18 cellular contexts compared by ENCODE assay signal in the genomic region with DNA sequence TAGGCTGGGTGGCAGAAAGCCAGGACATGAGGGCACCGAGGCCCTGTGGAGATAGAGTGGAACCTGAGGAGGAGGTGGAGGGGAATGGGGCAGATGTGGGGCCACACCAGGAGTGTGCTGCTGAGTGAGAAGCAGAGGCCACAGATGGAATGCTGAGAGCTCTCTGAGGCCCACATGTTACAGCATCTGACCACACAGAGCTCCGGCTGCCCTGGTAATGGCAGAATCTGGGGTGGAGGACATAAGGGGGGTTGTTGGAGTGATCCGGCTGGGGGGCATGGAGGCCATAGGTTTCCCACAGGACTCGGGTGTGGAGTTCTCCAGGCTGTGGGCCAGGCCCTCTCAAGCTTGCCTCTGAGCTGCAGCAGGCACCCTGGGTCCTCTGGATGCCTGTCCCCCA. TPM values are rescaled to one million over a fixed set of nuclear protein-coding genes. Genes with fewer than 3 reads are reported as not detected.
DNase-seq lines count a peak whose midpoint lies in the region; ATAC-seq, FAIRE-seq and TF ChIP-seq lines count a peak whose summit lies in the region.
"Had no signal": no experiment of that assay in that cellular context is flagged by ENCODE, and none has a peak within 500 bp of the region (broad histone marks: within the 10 kb centered on the region; RNA-seq: fewer than 3 reads in every experiment).

No MANE protein-coding gene starts in this region.

- peaks cover 28% of the 10 kb centered on the region for H3K79me2 ChIP-seq in HepG2 (ENCODE audit: insufficient read depth, low read length)

- H3K4me1 Mint-ChIP-seq in T-helper 2 cell treated with Interferon-gamma antibody and Interleukin-4, amounts not matched to agents 5 μg/mL and 100 μg/mL, for 36 hours (ENCODE audit: low read depth), result peaks cover 9% of the 10 kb centered on the region
- peaks cover 10 to 15% (median 13%) of the 10 kb centered on the region in 7 donors for H3K4me1 Mint-ChIP-seq in naive thymus-derived CD4-positive, alpha-beta T cell
- H3K4me1 Mint-ChIP-seq in stimulated activated naive B cell treated with anti-CD40 and anti-IgM and Interleukin-4, amounts not matched to agents 10 μg/mL and 1 μg/mL and 100 μg/mL, for 72 hours, result peaks cover 10 to 25% of the 10 kb centered on the region in 2 donors

- in situ Hi-C loops in HepG2 (cut with HindIII; ENCODE audit: extremely low pct_ligation_motif_present, low pct_unique_long_range_greater_than_20kb), result loop anchor here (25.0 kb wide), 1 partner anchor 1301 kb away; the partner anchor contains the start of genes MZT2A and TUBA3D

- H3K4me3 ChIP-seq in HepG2 (replicated peaks in 1 of 3; ENCODE audit: insufficient read depth in 1 of 3, low read depth in 2 of 3, low read length in 3 of 3) (no peak overlapping the region), right lobe of liver (no peak overlapping the region)
- no peak overlapping the region for H3K4me3 ChIP-seq in naive thymus-derived CD4-positive, alpha-beta T cell (ENCODE audit: low read length)
- H3K4me3 ChIP-seq: BLaER1 treated with 17β-estradiol and CSF1 and Interleukin-3, amounts not matched to agents 10 nM and 100 nM; Peyer's patch had no signal

- peaks cover 31% of the 10 kb centered on the region for H3K4me1 ChIP-seq in HepG2 (ENCODE audit: insufficient read depth, low read length)
- peaks cover 0 to under 1% (median 0%) of the 10 kb centered on the region in 4 donors for H3K4me1 ChIP-seq in right lobe of liver
- peaks cover 1 to 11% of the 10 kb centered on the region in 2 donors for H3K4me1 ChIP-seq in naive thymus-derived CD4-positive, alpha-beta T cell (ENCODE audit: control insufficient read depth in 2 of 2, insufficient read depth in 2 of 2, low read length in 2 of 2)

- TF ChIP-seq EP300 in HepG2 (IDR thresholded peaks at IDR 0.05; ENCODE audit: low read depth in 2 of 2, low read length in 2 of 2) (no peak), HepG2 (CRISPR knock-in tag; IDR thresholded peaks at IDR 0.05; ENCODE audit: borderline replicate concordance) (no peak)

- H4K20me1 ChIP-seq in HepG2 (ENCODE audit: insufficient read depth, low read length), result no peaks in the 10 kb centered on the region

- H3K27ac Mint-ChIP-seq in T-helper 2 cell treated with Interferon-gamma antibody and Interleukin-4, amounts not matched to agents 5 μg/mL and 100 μg/mL, for 36 hours, result peak overlapping the region; percentile 20
- peak overlapping the region in 5 of 9 donors; percentile 31 to 80 (median 63) for H3K27ac Mint-ChIP-seq in naive thymus-derived CD4-positive, alpha-beta T cell
- peak overlapping the region; percentile 72 for H3K27ac Mint-ChIP-seq in stimulated activated naive B cell treated with anti-CD40 and anti-IgM and Interleukin-4, amounts not matched to agents 10 μg/mL and 1 μg/mL and 100 μg/mL, for 72 hours

- no TSS peak for BruUV-seq in HepG2 (replicated peaks; lab: Mats Ljungman, UMichigan)

- no peak for DNase-seq in T-helper 2 cell treated with Interferon-gamma antibody and Interleukin-4, amounts not matched to agents 5 μg/mL and 100 μg/mL, for 36 hours (ENCODE audit: low spot score)
- DNase-seq in T-helper 2 cell, result no peak
- DNase-seq in HepG2 (ENCODE audit: low spot score), result no peak
- DNase-seq in right lobe of liver, result no peak
- DNase-seq in naive thymus-derived CD4-positive, alpha-beta T cell, result no peak
- no peak for DNase-seq in stimulated activated naive B cell treated with anti-CD40 and anti-IgM and Interleukin-4, amounts not matched to agents 10 μg/mL and 1 μg/mL and 100 μg/mL, for 72 hours
- DNase-seq in NCI-H748 (lab: John Stamatoyannopoulos, UW; ENCODE audit: unreplicated experiment), result no peak
- DNase-seq: 8988T, COR-L47, DMS53, H7, Kasumi-1, NCI-H187 treated with DMSO at 0.1 percent for 48 hours, NCI-H2171, Peyer's patch had no signal

- H3K27me3 ChIP-seq in HepG2 (ENCODE audit: control insufficient read depth in 1 of 2, insufficient read depth in 2 of 2, low read length in 2 of 2) (peaks cover 0 to 4% of the 10 kb centered on the region in 2 experiments; a peak in 2 of 5 replicates), right lobe of liver (no peaks in the 10 kb centered on the region)
- no peaks in the 10 kb centered on the region for H3K27me3 ChIP-seq in naive thymus-derived CD4-positive, alpha-beta T cell (ENCODE audit: control insufficient read depth in 2 of 2, insufficient read depth in 2 of 2, low read length in 2 of 2)
- H3K27me3 ChIP-seq: BLaER1 treated with 17β-estradiol and CSF1 and Interleukin-3, amounts not matched to agents 10 nM and 100 nM; Peyer's patch had no signal

- H2AFZ ChIP-seq in HepG2 (ENCODE audit: low read length), result no peak overlapping the region

- no peaks in the 10 kb centered on the region for H3K27me3 Mint-ChIP-seq in T-helper 2 cell treated with Interferon-gamma antibody and Interleukin-4, amounts not matched to agents 5 μg/mL and 100 μg/mL, for 36 hours (ENCODE audit: low read depth)
- H3K27me3 Mint-ChIP-seq in naive thymus-derived CD4-positive, alpha-beta T cell, result no peaks in the 10 kb centered on the region
- H3K27me3 Mint-ChIP-seq in stimulated activated naive B cell treated with anti-CD40 and anti-IgM and Interleukin-4, amounts not matched to agents 10 μg/mL and 1 μg/mL and 100 μg/mL, for 72 hours, result no peaks in the 10 kb centered on the region

- no peak for TF ChIP-seq POLR2A in HepG2 (IDR thresholded peaks at IDR 0.05; ENCODE audit: insufficient read depth in 1 of 2, low read depth in 2 of 2, low read length in 2 of 2)
- TF ChIP-seq POLR2A in right lobe of liver (IDR thresholded peaks at IDR 0.05), result no peak

- no peak for TF ChIP-seq CTCF in HepG2 (CRISPR knock-in tag; IDR thresholded peaks at IDR 0.05)
- TF ChIP-seq CTCF in right lobe of liver (IDR thresholded peaks at IDR 0.05), result no peak

- H3K9me3 ChIP-seq in HepG2 (ENCODE audit: low read length), result no peaks in the 10 kb centered on the region
- no peaks in the 10 kb centered on the region for H3K9me3 ChIP-seq in right lobe of liver
- no peaks in the 10 kb centered on the region for H3K9me3 ChIP-seq in naive thymus-derived CD4-positive, alpha-beta T cell (ENCODE audit: control insufficient read depth in 2 of 3, low read length in 3 of 3)
- H3K9me3 ChIP-seq: BLaER1 treated with 17β-estradiol and CSF1 and Interleukin-3, amounts not matched to agents 10 nM and 100 nM; Peyer's patch had no signal

- H3K9ac ChIP-seq in HepG2 (ENCODE audit: insufficient read depth, low read depth, low read length), result no peak overlapping the region

- peaks cover 8% of the 10 kb centered on the region for H3K36me3 Mint-ChIP-seq in T-helper 2 cell treated with Interferon-gamma antibody and Interleukin-4, amounts not matched to agents 5 μg/mL and 100 μg/mL, for 36 hours (ENCODE audit: low read depth)
- peaks cover 0 to 5% (median 0%) of the 10 kb centered on the region in 5 donors for H3K36me3 Mint-ChIP-seq in naive thymus-derived CD4-positive, alpha-beta T cell
- peaks cover 17 to 33% of the 10 kb centered on the region in 2 donors for H3K36me3 Mint-ChIP-seq in stimulated activated naive B cell treated with anti-CD40 and anti-IgM and Interleukin-4, amounts not matched to agents 10 μg/mL and 1 μg/mL and 100 μg/mL, for 72 hours

- FAIRE-seq in HepG2 (lab: Jason Lieb, UNC), result no peak

- H3K4me2 ChIP-seq in HepG2 (ENCODE audit: low read depth, low read length), result no peak overlapping the region

- H3K4me3 Mint-ChIP-seq in T-helper 2 cell treated with Interferon-gamma antibody and Interleukin-4, amounts not matched to agents 5 μg/mL and 100 μg/mL, for 36 hours, result no peak overlapping the region
- no peak overlapping the region for H3K4me3 Mint-ChIP-seq in naive thymus-derived CD4-positive, alpha-beta T cell
- no peak overlapping the region for H3K4me3 Mint-ChIP-seq in stimulated activated naive B cell treated with anti-CD40 and anti-IgM and Interleukin-4, amounts not matched to agents 10 μg/mL and 1 μg/mL and 100 μg/mL, for 72 hours

- intact Hi-C loops in HepG2 (cut with micrococcal nuclease; ENCODE audit: unreplicated experiment), result no loop called here
- intact Hi-C loops in right lobe of liver (cut with DNase I), result loop anchor here in 1 of 2 donors (10.0 kb wide), 1 partner anchor 149 kb away; no protein-coding TSS in a partner anchor
- intact Hi-C loops in naive thymus-derived CD4-positive, alpha-beta T cell (cut with micrococcal nuclease), result loop anchor here in 1 of 2 donors (10.0 kb wide), 1 partner anchor 1499 kb away; no protein-coding TSS in a partner anchor

- ATAC-seq in HepG2 (no peak), right lobe of liver (no peak), GM18870 (IDR thresholded peaks at IDR 0.05; ENCODE audit: unreplicated experiment) (no peak)
- ATAC-seq in naive thymus-derived CD4-positive, alpha-beta T cell, result no peak
- ATAC-seq in stimulated activated naive B cell treated with anti-CD40 and anti-IgM and Interleukin-4, amounts not matched to agents 10 μg/mL and 1 μg/mL and 100 μg/mL, for 72 hours (replicated peaks), result no peak

- H3K36me3 ChIP-seq in HepG2 (replicated peaks in 1 of 2; ENCODE audit: control insufficient read depth in 1 of 2, insufficient read depth in 2 of 2, low read length in 2 of 2) (peaks cover 2 to 3% of the 10 kb centered on the region in 2 experiments; a peak in 3 of 5 replicates), right lobe of liver (peaks cover 0 to under 1% (median 0%) of the 10 kb centered on the region in 4 donors)
- peaks cover 0 to 6% (median 0%) of the 10 kb centered on the region in 3 experiments for H3K36me3 ChIP-seq in naive thymus-derived CD4-positive, alpha-beta T cell (ENCODE audit: control insufficient read depth in 2 of 3, insufficient read depth in 3 of 3, low read length in 3 of 3)
- H3K36me3 ChIP-seq: Peyer's patch had no signal

- H3K9me3 Mint-ChIP-seq in T-helper 2 cell treated with Interferon-gamma antibody and Interleukin-4, amounts not matched to agents 5 μg/mL and 100 μg/mL, for 36 hours, result no peaks in the 10 kb centered on the region
- peaks cover 0 to 4% (median 0%) of the 10 kb centered on the region in 11 donors for H3K9me3 Mint-ChIP-seq in naive thymus-derived CD4-positive, alpha-beta T cell
- no peaks in the 10 kb centered on the region for H3K9me3 Mint-ChIP-seq in stimulated activated naive B cell treated with anti-CD40 and anti-IgM and Interleukin-4, amounts not matched to agents 10 μg/mL and 1 μg/mL and 100 μg/mL, for 72 hours

- no peak overlapping the region for H3K27ac ChIP-seq in HepG2 (ENCODE audit: extremely low read length, insufficient read depth, low read length)
- no peak overlapping the region for H3K27ac ChIP-seq in right lobe of liver
- no peak overlapping the region for H3K27ac ChIP-seq in naive thymus-derived CD4-positive, alpha-beta T cell (ENCODE audit: low read depth, low read length)
- H3K27ac ChIP-seq: Peyer's patch had no signal

- TF ChIP-seq RAD21 in HepG2 (CRISPR knock-in tag; IDR thresholded peaks at IDR 0.05), result no peak

- CTCF ChIA-PET in HepG2 (lab: Yijun Ruan, JAX; ENCODE audit: low intra/inter-chr PET ratio, low total read pairs), result no interaction called here
- CTCF ChIA-PET in naive thymus-derived CD4-positive, alpha-beta T cell (lab: Charles Lee), result no interaction called here

- POLR2A ChIA-PET in HepG2 (lab: Yijun Ruan, JAX), result interaction anchor here (0.7 to 2.7 kb wide), 2 partner anchors 1302 to 1303 kb away, joined by 11 to 15 read pairs; no protein-coding TSS in a partner anchor
- POLR2A ChIA-PET in naive thymus-derived CD4-positive, alpha-beta T cell (lab: Charles Lee), result interaction anchor here (1.1 kb wide), 1 partner anchor 155 kb away, joined by 3 read pairs; no protein-coding TSS in a partner anchor

- 93% methylated on average over 4 of the region's 4 CpGs for WGBS in HepG2 (ENCODE audit: low lambda C conversion rate)
- WGBS in right lobe of liver (ENCODE audit: insufficient coverage, low coverage, low lambda C conversion rate, missing lambda C conversion rate), result no CpG with 5 or more reads among the region's 4 CpGs

RNA-seq across cellular contexts. Expression of gene MZT2B, which starts 3.8 kb away (rescaled TPM):
- 308 and 410 TPM in 2 replicates for total RNA-seq in HepG2 (2016; rRNA removed; fragmentation: Illumina TruSeq; extraction: Trizol)
- total RNA-seq in HepG2 (2016; cell fraction: cytosol; rRNA removed; fragmentation: Illumina TruSeq; extraction: Trizol; ENCODE audit: low read depth), result 664 and 798 TPM in 2 replicates
- 352 and 417 TPM in 2 replicates for total RNA-seq in HepG2 (2016; cell fraction: insoluble cytoplasmic fraction; rRNA removed; fragmentation: Illumina TruSeq; extraction: Trizol)
- 641 and 838 TPM in 2 replicates for total RNA-seq in HepG2 (2016; cell fraction: membrane; rRNA removed; fragmentation: Illumina TruSeq; extraction: Trizol)
- total RNA-seq in HepG2 (2016; cell fraction: nucleus; rRNA removed; fragmentation: Illumina TruSeq; extraction: Trizol), result 142 and 179 TPM in 2 replicates
- polyA plus RNA-seq in HepG2 (2011; rRNA removed), result 244 and 253 TPM in 2 replicates
- 121 and 325 TPM in 2 replicates for polyA plus RNA-seq in HepG2 (2011; cell fraction: cytosol; rRNA removed)
- 97.5 and 107 TPM in 2 replicates for polyA plus RNA-seq in HepG2 (2011; cell fraction: nucleus; rRNA removed)
- polyA plus RNA-seq in HepG2 (2012), result 208 and 248 TPM in 2 replicates
- polyA plus RNA-seq in HepG2 (2016; cell fraction: cytosol; fragmentation: Illumina TruSeq; extraction: Trizol; ENCODE audit: low read depth), result 676 and 762 TPM in 2 replicates
- polyA plus RNA-seq in HepG2 (2016; cell fraction: insoluble cytoplasmic fraction; fragmentation: Illumina TruSeq; extraction: Trizol; ENCODE audit: low read depth), result 300 and 324 TPM in 2 replicates
- 541 and 609 TPM in 2 replicates for polyA plus RNA-seq in HepG2 (2016; cell fraction: membrane; fragmentation: Illumina TruSeq; extraction: Trizol; ENCODE audit: low read depth)
- 261 and 270 TPM in 2 replicates for polyA plus RNA-seq in HepG2 (2016; cell fraction: nucleus; fragmentation: Illumina TruSeq; extraction: Trizol; ENCODE audit: insufficient read depth, low read depth)
- 12.3 and 45.2 TPM in 2 replicates for polyA minus RNA-seq in HepG2 (2011; rRNA and poly(A)+ RNA removed; ENCODE audit: low replicate concordance)
- 53.2 and 58.8 TPM in 2 replicates for polyA minus RNA-seq in HepG2 (2011; cell fraction: cytosol; rRNA and poly(A)+ RNA removed)
- polyA minus RNA-seq in HepG2 (2011; cell fraction: nucleus; rRNA and poly(A)+ RNA removed), result 20.9 and 25.2 TPM in 2 replicates
- 100 to 1,000 TPM in 2 of 6 experiments, 10 to 100 TPM in 4; 69.5 to 125 (median 89.1) TPM for total RNA-seq in right lobe of liver
- 100 to 1,000 TPM; 180 to 323 (median 227) TPM for total RNA-seq in naive thymus-derived CD4-positive, alpha-beta T cell
- polyA plus RNA-seq in naive thymus-derived CD4-positive, alpha-beta T cell, result 100 to 1,000 TPM; 206 to 233 TPM

RNA-seq across cellular contexts. Expression of gene SMPD4, which starts 4.5 kb away (rescaled TPM):
- 70.5 and 72.5 TPM in 2 replicates for total RNA-seq in HepG2 (2016; rRNA removed; fragmentation: Illumina TruSeq; extraction: Trizol)
- total RNA-seq in HepG2 (2016; cell fraction: cytosol; rRNA removed; fragmentation: Illumina TruSeq; extraction: Trizol; ENCODE audit: low read depth), result 16.2 and 16.4 TPM in 2 replicates
- total RNA-seq in HepG2 (2016; cell fraction: insoluble cytoplasmic fraction; rRNA removed; fragmentation: Illumina TruSeq; extraction: Trizol), result 63.3 and 71.6 TPM in 2 replicates
- total RNA-seq in HepG2 (2016; cell fraction: membrane; rRNA removed; fragmentation: Illumina TruSeq; extraction: Trizol), result 45.6 and 46.9 TPM in 2 replicates
- total RNA-seq in HepG2 (2016; cell fraction: nucleus; rRNA removed; fragmentation: Illumina TruSeq; extraction: Trizol), result 70.7 and 77.5 TPM in 2 replicates
- polyA plus RNA-seq in HepG2 (2011; rRNA removed), result 63.2 and 69.0 TPM in 2 replicates
- 27.2 and 39.1 TPM in 2 replicates for polyA plus RNA-seq in HepG2 (2011; cell fraction: cytosol; rRNA removed)
- 483 and 680 TPM in 2 replicates for polyA plus RNA-seq in HepG2 (2011; cell fraction: nucleus; rRNA removed)
- polyA plus RNA-seq in HepG2 (2012), result 53.0 and 69.5 TPM in 2 replicates
- polyA plus RNA-seq in HepG2 (2016; cell fraction: cytosol; fragmentation: Illumina TruSeq; extraction: Trizol; ENCODE audit: low read depth), result 12.9 and 14.8 TPM in 2 replicates
- 81.9 and 105 TPM in 2 replicates for polyA plus RNA-seq in HepG2 (2016; cell fraction: insoluble cytoplasmic fraction; fragmentation: Illumina TruSeq; extraction: Trizol; ENCODE audit: low read depth)
- 36.8 and 38.6 TPM in 2 replicates for polyA plus RNA-seq in HepG2 (2016; cell fraction: membrane; fragmentation: Illumina TruSeq; extraction: Trizol; ENCODE audit: low read depth)
- polyA plus RNA-seq in HepG2 (2016; cell fraction: nucleus; fragmentation: Illumina TruSeq; extraction: Trizol; ENCODE audit: insufficient read depth, low read depth), result 229 and 236 TPM in 2 replicates
- 39.1 and 125 TPM in 2 replicates for polyA minus RNA-seq in HepG2 (2011; rRNA and poly(A)+ RNA removed; ENCODE audit: low replicate concordance)
- 39.4 and 44.1 TPM in 2 replicates for polyA minus RNA-seq in HepG2 (2011; cell fraction: cytosol; rRNA and poly(A)+ RNA removed)
- 82.9 and 90.9 TPM in 2 replicates for polyA minus RNA-seq in HepG2 (2011; cell fraction: nucleus; rRNA and poly(A)+ RNA removed)
- total RNA-seq in right lobe of liver, result 10 to 100 TPM; 19.0 to 24.3 (median 21.6) TPM
- 10 to 100 TPM; 52.5 to 82.9 (median 59.8) TPM for total RNA-seq in naive thymus-derived CD4-positive, alpha-beta T cell
- polyA plus RNA-seq in naive thymus-derived CD4-positive, alpha-beta T cell, result 10 to 100 TPM; 37.0 to 53.5 TPM

RNA-seq across cellular contexts. Expression of gene TUBA3E, which starts 12.3 kb away (rescaled TPM):
- total RNA-seq in HepG2 (2016; rRNA removed; fragmentation: Illumina TruSeq; extraction: Trizol) (not detected in 2 replicates), right lobe of liver (not detected)
- not detected in 2 replicates for total RNA-seq in HepG2 (2016; cell fraction: cytosol; rRNA removed; fragmentation: Illumina TruSeq; extraction: Trizol; ENCODE audit: low read depth)
- not detected in 2 replicates for total RNA-seq in HepG2 (2016; cell fraction: insoluble cytoplasmic fraction; rRNA removed; fragmentation: Illumina TruSeq; extraction: Trizol)
- not detected in 2 replicates for total RNA-seq in HepG2 (2016; cell fraction: membrane; rRNA removed; fragmentation: Illumina TruSeq; extraction: Trizol)
- total RNA-seq in HepG2 (2016; cell fraction: nucleus; rRNA removed; fragmentation: Illumina TruSeq; extraction: Trizol), result not detected in 2 replicates
- polyA plus RNA-seq in HepG2 (2011; rRNA removed), result not detected in 2 replicates
- not detected in 2 replicates for polyA plus RNA-seq in HepG2 (2011; cell fraction: cytosol; rRNA removed)
- not detected in 2 replicates for polyA plus RNA-seq in HepG2 (2011; cell fraction: nucleus; rRNA removed)
- polyA plus RNA-seq in HepG2 (2012), result not detected in 2 replicates
- not detected in 2 replicates for polyA plus RNA-seq in HepG2 (2016; cell fraction: cytosol; fragmentation: Illumina TruSeq; extraction: Trizol; ENCODE audit: low read depth)
- not detected in 2 replicates for polyA plus RNA-seq in HepG2 (2016; cell fraction: insoluble cytoplasmic fraction; fragmentation: Illumina TruSeq; extraction: Trizol; ENCODE audit: low read depth)
- polyA plus RNA-seq in HepG2 (2016; cell fraction: membrane; fragmentation: Illumina TruSeq; extraction: Trizol; ENCODE audit: low read depth), result not detected in 2 replicates
- not detected in 2 replicates for polyA plus RNA-seq in HepG2 (2016; cell fraction: nucleus; fragmentation: Illumina TruSeq; extraction: Trizol; ENCODE audit: insufficient read depth, low read depth)
- not detected in 2 replicates for polyA minus RNA-seq in HepG2 (2011; rRNA and poly(A)+ RNA removed; ENCODE audit: low replicate concordance)
- polyA minus RNA-seq in HepG2 (2011; cell fraction: cytosol; rRNA and poly(A)+ RNA removed), result not detected in 2 replicates
- not detected in 2 replicates for polyA minus RNA-seq in HepG2 (2011; cell fraction: nucleus; rRNA and poly(A)+ RNA removed)
- total RNA-seq in naive thymus-derived CD4-positive, alpha-beta T cell, result not detected
- polyA plus RNA-seq in naive thymus-derived CD4-positive, alpha-beta T cell, result not detected
- total RNA-seq: H7, NCI-H460, Peyer's patch had no signal

RNA-seq across cellular contexts. Expression of gene CCDC74B, which starts 41.0 kb away (rescaled TPM):
- total RNA-seq in HepG2 (2016; rRNA removed; fragmentation: Illumina TruSeq; extraction: Trizol) (0.11 TPM in 1 of 2 replicates, not detected in the other), right lobe of liver (under 1 TPM in 3 of 6 experiments, not detected in 3; 0.19 to 0.74 (median 0.26) TPM)
- total RNA-seq in HepG2 (2016; cell fraction: cytosol; rRNA removed; fragmentation: Illumina TruSeq; extraction: Trizol; ENCODE audit: low read depth), result 0.26 TPM in 1 of 2 replicates, not detected in the other
- total RNA-seq in HepG2 (2016; cell fraction: insoluble cytoplasmic fraction; rRNA removed; fragmentation: Illumina TruSeq; extraction: Trizol), result 0.15 and 0.24 TPM in 2 replicates
- total RNA-seq in HepG2 (2016; cell fraction: membrane; rRNA removed; fragmentation: Illumina TruSeq; extraction: Trizol), result 0.55 TPM in 1 of 2 replicates, not detected in the other
- 0.28 and 0.37 TPM in 2 replicates for total RNA-seq in HepG2 (2016; cell fraction: nucleus; rRNA removed; fragmentation: Illumina TruSeq; extraction: Trizol)
- 0.07 and 0.12 TPM in 2 replicates for polyA plus RNA-seq in HepG2 (2011; rRNA removed)
- 0.04 and 0.21 TPM in 2 replicates for polyA plus RNA-seq in HepG2 (2011; cell fraction: cytosol; rRNA removed)
- polyA plus RNA-seq in HepG2 (2011; cell fraction: nucleus; rRNA removed), result 1.0 and 1.3 TPM in 2 replicates
- polyA plus RNA-seq in HepG2 (2012), result 0.04 and 0.16 TPM in 2 replicates
- polyA plus RNA-seq in HepG2 (2016; cell fraction: cytosol; fragmentation: Illumina TruSeq; extraction: Trizol; ENCODE audit: low read depth), result 0.26 and 0.28 TPM in 2 replicates
- 0.35 TPM in 1 of 2 replicates, not detected in the other for polyA plus RNA-seq in HepG2 (2016; cell fraction: insoluble cytoplasmic fraction; fragmentation: Illumina TruSeq; extraction: Trizol; ENCODE audit: low read depth)
- 0.21 and 0.37 TPM in 2 replicates for polyA plus RNA-seq in HepG2 (2016; cell fraction: membrane; fragmentation: Illumina TruSeq; extraction: Trizol; ENCODE audit: low read depth)
- 0.75 and 0.81 TPM in 2 replicates for polyA plus RNA-seq in HepG2 (2016; cell fraction: nucleus; fragmentation: Illumina TruSeq; extraction: Trizol; ENCODE audit: insufficient read depth, low read depth)
- 0.47 TPM in 1 of 2 replicates, not detected in the other for polyA minus RNA-seq in HepG2 (2011; rRNA and poly(A)+ RNA removed; ENCODE audit: low replicate concordance)
- not detected in 2 replicates for polyA minus RNA-seq in HepG2 (2011; cell fraction: cytosol; rRNA and poly(A)+ RNA removed)
- polyA minus RNA-seq in HepG2 (2011; cell fraction: nucleus; rRNA and poly(A)+ RNA removed), result 0.50 and 0.90 TPM in 2 replicates
- total RNA-seq in naive thymus-derived CD4-positive, alpha-beta T cell, result 1 to 10 TPM in 1 of 5 experiments, under 1 TPM in 2, not detected in 2; 0.16 to 1.6 (median 0.73) TPM
- not detected for polyA plus RNA-seq in naive thymus-derived CD4-positive, alpha-beta T cell

RNA-seq across cellular contexts. Expression of gene POTEF, which starts 56.9 kb away (rescaled TPM):
- total RNA-seq in HepG2 (2016; rRNA removed; fragmentation: Illumina TruSeq; extraction: Trizol), result 1.9 and 6.0 TPM in 2 replicates
- total RNA-seq in HepG2 (2016; cell fraction: cytosol; rRNA removed; fragmentation: Illumina TruSeq; extraction: Trizol; ENCODE audit: low read depth), result 1.6 and 1.7 TPM in 2 replicates
- 2.0 and 5.7 TPM in 2 replicates for total RNA-seq in HepG2 (2016; cell fraction: insoluble cytoplasmic fraction; rRNA removed; fragmentation: Illumina TruSeq; extraction: Trizol)
- total RNA-seq in HepG2 (2016; cell fraction: membrane; rRNA removed; fragmentation: Illumina TruSeq; extraction: Trizol), result 2.2 and 2.6 TPM in 2 replicates
- 18.5 and 22.6 TPM in 2 replicates for total RNA-seq in HepG2 (2016; cell fraction: nucleus; rRNA removed; fragmentation: Illumina TruSeq; extraction: Trizol)
- polyA plus RNA-seq in HepG2 (2011; rRNA removed), result 1.2 and 1.7 TPM in 2 replicates
- 0.26 and 0.34 TPM in 2 replicates for polyA plus RNA-seq in HepG2 (2011; cell fraction: cytosol; rRNA removed)
- 16.9 and 20.4 TPM in 2 replicates for polyA plus RNA-seq in HepG2 (2011; cell fraction: nucleus; rRNA removed)
- polyA plus RNA-seq in HepG2 (2012), result 2.0 and 2.3 TPM in 2 replicates
- polyA plus RNA-seq in HepG2 (2016; cell fraction: cytosol; fragmentation: Illumina TruSeq; extraction: Trizol; ENCODE audit: low read depth), result not detected in 2 replicates
- 0.19 and 0.31 TPM in 2 replicates for polyA plus RNA-seq in HepG2 (2016; cell fraction: insoluble cytoplasmic fraction; fragmentation: Illumina TruSeq; extraction: Trizol; ENCODE audit: low read depth)
- polyA plus RNA-seq in HepG2 (2016; cell fraction: membrane; fragmentation: Illumina TruSeq; extraction: Trizol; ENCODE audit: low read depth), result not detected in 2 replicates
- 6.1 and 6.5 TPM in 2 replicates for polyA plus RNA-seq in HepG2 (2016; cell fraction: nucleus; fragmentation: Illumina TruSeq; extraction: Trizol; ENCODE audit: insufficient read depth, low read depth)
- polyA minus RNA-seq in HepG2 (2011; rRNA and poly(A)+ RNA removed; ENCODE audit: low replicate concordance), result 25.5 TPM in 1 of 2 replicates, not detected in the other
- polyA minus RNA-seq in HepG2 (2011; cell fraction: cytosol; rRNA and poly(A)+ RNA removed), result 1.6 and 2.9 TPM in 2 replicates
- polyA minus RNA-seq in HepG2 (2011; cell fraction: nucleus; rRNA and poly(A)+ RNA removed), result 57.8 and 73.4 TPM in 2 replicates
- total RNA-seq in right lobe of liver, result not detected
- total RNA-seq in naive thymus-derived CD4-positive, alpha-beta T cell, result not detected
- polyA plus RNA-seq in naive thymus-derived CD4-positive, alpha-beta T cell, result under 1 TPM in 1 of 2 donors, not detected in 1; 0.06 TPM
- total RNA-seq: NCI-H460 had no signal

Comparison
In these comparisons a context has a peak if more than half of its experiments do, and no peak if none do; other contexts are left out.
1. H3K27ac Mint-ChIP-seq: peak in every context shown above with its lines; median percentile 72 in stimulated activated naive B cell treated with anti-CD40 and anti-IgM and Interleukin-4, amounts not matched to agents 10 μg/mL and 1 μg/mL and 100 μg/mL, for 72 hours; 63 in naive thymus-derived CD4-positive, alpha-beta T cell; 20 in T-helper 2 cell treated with Interferon-gamma antibody and Interleukin-4, amounts not matched to agents 5 μg/mL and 100 μg/mL, for 36 hours.